12 cellular contexts compared by ENCODE assay signal in genomic region chr13:24269803-24270202, GRCh38. TPM values are rescaled to one million over a fixed set of nuclear protein-coding genes. Genes with fewer than 3 reads are reported as not detected.
DNase-seq lines count a peak whose midpoint lies in the region; ATAC-seq and TF ChIP-seq lines count a peak whose summit lies in the region.
"Had no signal": no experiment of that assay in that cellular context is flagged by ENCODE, and none has a peak within 500 bp of the region (broad histone marks: within the 10 kb centered on the region; RNA-seq: fewer than 3 reads in every experiment).

No MANE protein-coding gene starts in this region.

- POLR2A ChIA-PET in activated CD4-positive, alpha-beta T cell treated with anti-CD3 and anti-CD28 coated beads for 36 hours (lab: Charles Lee): interaction anchor here (0.6 to 3.3 kb wide), 6 partner anchors 8 to 234 kb away, joined by 4 to 18 read pairs (median 6); no protein-coding TSS in a partner anchor
- POLR2A ChIA-PET in activated CD4-positive, alpha-beta memory T cell treated with anti-CD3 and anti-CD28 coated beads, Interleukin-2, amount 10 ng/mL, durations not matched to agents 7 days and 5 days (lab: Charles Lee): interaction anchor here (1.2 to 16.0 kb wide), 5 partner anchors 13 to 228 kb away, joined by 3 to 715 read pairs (median 9); no protein-coding TSS in a partner anchor

- peak overlapping the region; percentile 87 for H3K4me3 Mint-ChIP-seq in activated CD4-positive, alpha-beta T cell treated with anti-CD3 and anti-CD28 coated beads for 36 hours
- H3K4me3 Mint-ChIP-seq in activated CD4-positive, alpha-beta memory T cell treated with anti-CD3 and anti-CD28 coated beads, Interleukin-2, amount 10 ng/mL, durations not matched to agents 7 days and 5 days: peak overlapping the region; percentile 86
- H3K4me3 Mint-ChIP-seq in stimulated activated effector memory CD8-positive, alpha-beta T cell treated with anti-CD3 and anti-CD28 coated beads, Interleukin-12 subunit alpha, Interleukin-12 subunit beta, amount 100 ng/mL, for 72 hours: peak overlapping the region; percentile 84

- no peak for TF ChIP-seq CTCF in fibroblast of lung (conservative IDR thresholded peaks at IDR 0.05 in 1 of 2, IDR thresholded peaks at IDR 0.05 in 1 of 2; ENCODE audit: low read depth in 1 of 2, low read length in 2 of 2)

- H3K79me2 ChIP-seq in fibroblast of lung (ENCODE audit: control insufficient read depth, insufficient read depth, low read length): no peaks in the 10 kb centered on the region

- no peak overlapping the region for H3K27ac ChIP-seq in fibroblast of lung (ENCODE audit: insufficient read depth, low read length)

- CTCF ChIA-PET in activated CD4-positive, alpha-beta T cell treated with anti-CD3 and anti-CD28 coated beads for 36 hours (lab: Charles Lee): interaction anchor here (1.0 to 2.2 kb wide), 8 partner anchors 8 to 41 kb away, joined by 3 to 12 read pairs (median 6); no protein-coding TSS in a partner anchor
- CTCF ChIA-PET in activated CD4-positive, alpha-beta memory T cell treated with anti-CD3 and anti-CD28 coated beads, Interleukin-2, amount 10 ng/mL, durations not matched to agents 7 days and 5 days (lab: Charles Lee): interaction anchor here (0.7 to 3.4 kb wide), 7 partner anchors 8 to 380 kb away, joined by 3 to 31 read pairs (median 6); no protein-coding TSS in a partner anchor

- no peak overlapping the region for H3K4me3 ChIP-seq in fibroblast of lung (replicated peaks in 1 of 4; ENCODE audit: control extremely low read depth in 1 of 4, insufficient read depth in 1 of 4, low read depth in 3 of 4, low read length in 4 of 4)

- H3K9me3 ChIP-seq in fibroblast of lung (ENCODE audit: control insufficient read depth, insufficient read depth, low read depth, low read length): no peaks in the 10 kb centered on the region

- H3K27me3 Mint-ChIP-seq in activated CD4-positive, alpha-beta T cell treated with anti-CD3 and anti-CD28 coated beads for 36 hours: no peaks in the 10 kb centered on the region
- H3K27me3 Mint-ChIP-seq in activated CD4-positive, alpha-beta memory T cell treated with anti-CD3 and anti-CD28 coated beads, Interleukin-2, amount 10 ng/mL, durations not matched to agents 7 days and 5 days: peaks cover 2% of the 10 kb centered on the region

- no peaks in the 10 kb centered on the region for H3K27me3 ChIP-seq in fibroblast of lung (ENCODE audit: control insufficient read depth, insufficient read depth, low read length)

- ATAC-seq in activated CD4-positive, alpha-beta T cell treated with anti-CD3 and anti-CD28 coated beads for 36 hours: no peak
- no peak for ATAC-seq in stimulated activated effector memory CD8-positive, alpha-beta T cell treated with anti-CD3 and anti-CD28 coated beads, Interleukin-12 subunit alpha, Interleukin-12 subunit beta, amount 100 ng/mL, for 72 hours

- H3K9me3 Mint-ChIP-seq in activated CD4-positive, alpha-beta T cell treated with anti-CD3 and anti-CD28 coated beads for 36 hours (ENCODE audit: low read depth): no peaks in the 10 kb centered on the region
- H3K9me3 Mint-ChIP-seq in activated CD4-positive, alpha-beta memory T cell treated with anti-CD3 and anti-CD28 coated beads, Interleukin-2, amount 10 ng/mL, durations not matched to agents 7 days and 5 days: no peaks in the 10 kb centered on the region
- H3K9me3 Mint-ChIP-seq in stimulated activated effector memory CD8-positive, alpha-beta T cell treated with anti-CD3 and anti-CD28 coated beads, Interleukin-12 subunit alpha, Interleukin-12 subunit beta, amount 100 ng/mL, for 72 hours: no peaks in the 10 kb centered on the region
- H3K9me3 Mint-ChIP-seq: mesothelial cell of epicardium had no signal

- peaks cover 6% of the 10 kb centered on the region for H3K4me1 ChIP-seq in fibroblast of lung (ENCODE audit: control insufficient read depth, extremely low read depth, insufficient read depth, low read length)

- peak overlapping the region; percentile 30 for H3K4me2 ChIP-seq in fibroblast of lung (ENCODE audit: extremely low read depth, insufficient read depth, low read length)

- H4K20me1 ChIP-seq in fibroblast of lung (ENCODE audit: control insufficient read depth, extremely low read depth, insufficient read depth, low read length): no peaks in the 10 kb centered on the region

- intact Hi-C loops in activated CD4-positive, alpha-beta T cell treated with anti-CD3 and anti-CD28 coated beads for 36 hours (cut with DNase I, micrococcal nuclease): loop anchor here (2.0 to 10.0 kb wide), 10 partner anchors 35 to 1017 kb away; partner anchors contain the start of genes MTMR6 (in 2 of the 2) and TNFRSF19 (in 1 of the 2)

- H3K36me3 ChIP-seq in fibroblast of lung (ENCODE audit: control insufficient read depth, insufficient read depth, low read length): no peaks in the 10 kb centered on the region

- H3K27ac Mint-ChIP-seq in activated CD4-positive, alpha-beta T cell treated with anti-CD3 and anti-CD28 coated beads for 36 hours: peak overlapping the region; percentile 97
- peak overlapping the region; percentile 97 for H3K27ac Mint-ChIP-seq in activated CD4-positive, alpha-beta memory T cell treated with anti-CD3 and anti-CD28 coated beads, Interleukin-2, amount 10 ng/mL, durations not matched to agents 7 days and 5 days
- peak overlapping the region; percentile 98 for H3K27ac Mint-ChIP-seq in stimulated activated effector memory CD8-positive, alpha-beta T cell treated with anti-CD3 and anti-CD28 coated beads, Interleukin-12 subunit alpha, Interleukin-12 subunit beta, amount 100 ng/mL, for 72 hours

- no peak for DNase-seq in activated CD4-positive, alpha-beta T cell treated with anti-CD3 and anti-CD28 coated beads for 36 hours
- no peak for DNase-seq in activated CD4-positive, alpha-beta T cell treated with anti-CD3 and anti-CD28 coated beads, Interleukin-2, amount 50 U/mL, for 1 hour
- DNase-seq in activated CD4-positive, alpha-beta memory T cell treated with anti-CD3 and anti-CD28 coated beads, Interleukin-2, amount 10 ng/mL, durations not matched to agents 7 days and 5 days: no peak
- peak; percentile 13 to 21 for DNase-seq in fibroblast of lung (ENCODE audit: low read depth in 2 of 2)
- no peak for DNase-seq in stimulated activated effector memory CD8-positive, alpha-beta T cell treated with anti-CD3 and anti-CD28 coated beads, Interleukin-12 subunit alpha, Interleukin-12 subunit beta, amount 100 ng/mL, for 72 hours (ENCODE audit: low spot score in 2 of 2)
- DNase-seq in activated effector memory CD4-positive, alpha-beta T cell treated with anti-CD3 and anti-CD28 coated beads, Interleukin-2, amount 50 U/mL, for 16 hours: no peak
- DNase-seq in central memory CD4-positive, alpha-beta T cell: no peak
- DNase-seq in NCI-H1436 (lab: John Stamatoyannopoulos, UW): no peak
- DNase-seq: H7, NCI-H1048 had no signal

- no peak overlapping the region for H3K9ac ChIP-seq in fibroblast of lung (ENCODE audit: insufficient read depth, low read length)

- H3K4me1 Mint-ChIP-seq in activated CD4-positive, alpha-beta T cell treated with anti-CD3 and anti-CD28 coated beads for 36 hours: peaks cover 84% of the 10 kb centered on the region
- peaks cover 92% of the 10 kb centered on the region for H3K4me1 Mint-ChIP-seq in activated CD4-positive, alpha-beta memory T cell treated with anti-CD3 and anti-CD28 coated beads, Interleukin-2, amount 10 ng/mL, durations not matched to agents 7 days and 5 days
- H3K4me1 Mint-ChIP-seq in stimulated activated effector memory CD8-positive, alpha-beta T cell treated with anti-CD3 and anti-CD28 coated beads, Interleukin-12 subunit alpha, Interleukin-12 subunit beta, amount 100 ng/mL, for 72 hours: peaks cover 90% of the 10 kb centered on the region

- no peak overlapping the region for H2AFZ ChIP-seq in fibroblast of lung (ENCODE audit: low read length)

- H3K36me3 Mint-ChIP-seq in activated CD4-positive, alpha-beta T cell treated with anti-CD3 and anti-CD28 coated beads for 36 hours (ENCODE audit: low read depth): peaks cover 45% of the 10 kb centered on the region
- H3K36me3 Mint-ChIP-seq in activated CD4-positive, alpha-beta memory T cell treated with anti-CD3 and anti-CD28 coated beads, Interleukin-2, amount 10 ng/mL, durations not matched to agents 7 days and 5 days (ENCODE audit: low read depth): peaks cover 49% of the 10 kb centered on the region
- H3K36me3 Mint-ChIP-seq in stimulated activated effector memory CD8-positive, alpha-beta T cell treated with anti-CD3 and anti-CD28 coated beads, Interleukin-12 subunit alpha, Interleukin-12 subunit beta, amount 100 ng/mL, for 72 hours: peaks cover 75% of the 10 kb centered on the region
- H3K36me3 Mint-ChIP-seq: mesothelial cell of epicardium had no signal

RNA-seq across cellular contexts. Expression of gene C1QTNF9, which starts 39.6 kb away (rescaled TPM):
- not detected for total RNA-seq in activated CD4-positive, alpha-beta T cell treated with anti-CD3 and anti-CD28 coated beads for 36 hours
- not detected for total RNA-seq in activated CD4-positive, alpha-beta memory T cell treated with anti-CD3 and anti-CD28 coated beads, Interleukin-2, amount 10 ng/mL, durations not matched to agents 7 days and 5 days
- under 0.01 TPM in 1 of 2 replicates, not detected in the other for total RNA-seq in fibroblast of lung
- polyA plus RNA-seq in fibroblast of lung: 0.51 TPM in 1 of 2 replicates, not detected in the other
- 0.73 TPM in 1 of 2 replicates, not detected in the other for polyA plus RNA-seq in fibroblast of lung (2012)
- polyA minus RNA-seq in fibroblast of lung (ENCODE audit: low replicate concordance): not detected in 2 replicates
- total RNA-seq: chondrocyte, mesothelial cell of epicardium had no signal

Comparison
In these comparisons a context has a peak if more than half of its experiments do, and no peak if none do; other contexts are left out.
1. DNase-seq: peak in fibroblast of lung (2 of 2); none in activated CD4-positive, alpha-beta T cell treated with anti-CD3 and anti-CD28 coated beads for 36 hours (single experiment), activated CD4-positive, alpha-beta T cell treated with anti-CD3 and anti-CD28 coated beads, Interleukin-2, amount 50 U/mL, for 1 hour (single experiment), activated CD4-positive, alpha-beta memory T cell treated with anti-CD3 and anti-CD28 coated beads, Interleukin-2, amount 10 ng/mL, durations not matched to agents 7 days and 5 days (single experiment), stimulated activated effector memory CD8-positive, alpha-beta T cell treated with anti-CD3 and anti-CD28 coated beads, Interleukin-12 subunit alpha, Interleukin-12 subunit beta, amount 100 ng/mL, for 72 hours (0 of 2), activated effector memory CD4-positive, alpha-beta T cell treated with anti-CD3 and anti-CD28 coated beads, Interleukin-2, amount 50 U/mL, for 16 hours (single experiment), central memory CD4-positive, alpha-beta T cell (single experiment) and NCI-H1436 (single experiment).
2. Peak in every context shown above with its lines, with median percentiles within 50 percentile points of each other: H3K27ac Mint-ChIP-seq and H3K4me3 Mint-ChIP-seq.